ENCODE assay signal across 11 cellular contexts in genomic region chr20:46708172-46708860, GRCh38. TPM values are rescaled to one million over a fixed set of nuclear protein-coding genes. Genes with fewer than 3 reads are reported as not detected.
DNase-seq lines count a peak whose midpoint lies in the region; ATAC-seq and TF ChIP-seq lines count a peak whose summit lies in the region.
"Had no signal": no experiment of that assay in that cellular context is flagged by ENCODE, and none has a peak within 500 bp of the region (broad histone marks: within the 10 kb centered on the region; RNA-seq: fewer than 3 reads in every experiment).

No MANE protein-coding gene starts in this region.

- CTCF ChIA-PET in activated CD8-positive, alpha-beta T cell treated with anti-CD3 and anti-CD28 coated beads for 36 hours (lab: Charles Lee), result interaction anchor here (1.5 kb wide), 1 partner anchor 14 kb away, joined by 4 read pairs; no protein-coding TSS in a partner anchor
- CTCF ChIA-PET in activated CD8-positive, alpha-beta T cell treated with anti-CD3 and anti-CD28 coated beads, Interleukin-2, amount 10 ng/mL, durations not matched to agents 7 days and 5 days (lab: Charles Lee), result no interaction called here

- no peaks in the 10 kb centered on the region for H3K36me3 Mint-ChIP-seq in activated CD8-positive, alpha-beta T cell treated with anti-CD3 and anti-CD28 coated beads for 36 hours (ENCODE audit: low read depth)
- H3K36me3 Mint-ChIP-seq in activated CD8-positive, alpha-beta T cell treated with anti-CD3 and anti-CD28 coated beads, Interleukin-2, amount 10 ng/mL, durations not matched to agents 7 days and 5 days (ENCODE audit: low read depth), result no peaks in the 10 kb centered on the region
- H3K36me3 Mint-ChIP-seq in immature natural killer cell (no peaks in the 10 kb centered on the region), type B pancreatic cell (no peaks in the 10 kb centered on the region)

- no peak overlapping the region for H3K27ac Mint-ChIP-seq in activated CD8-positive, alpha-beta T cell treated with anti-CD3 and anti-CD28 coated beads for 36 hours
- H3K27ac Mint-ChIP-seq in activated CD8-positive, alpha-beta T cell treated with anti-CD3 and anti-CD28 coated beads, Interleukin-2, amount 10 ng/mL, durations not matched to agents 7 days and 5 days, result no peak overlapping the region
- H3K27ac Mint-ChIP-seq in immature natural killer cell (no peak overlapping the region), type B pancreatic cell (peak overlapping the region; percentile 96)

- POLR2A ChIA-PET in activated CD8-positive, alpha-beta T cell treated with anti-CD3 and anti-CD28 coated beads for 36 hours (lab: Charles Lee), result interaction anchor here (0.7 kb wide), 1 partner anchor 14 kb away, joined by 3 read pairs; no protein-coding TSS in a partner anchor
- POLR2A ChIA-PET in activated CD8-positive, alpha-beta T cell treated with anti-CD3 and anti-CD28 coated beads, Interleukin-2, amount 10 ng/mL, durations not matched to agents 7 days and 5 days (lab: Charles Lee), result no interaction called here

- intact Hi-C loops in activated CD8-positive, alpha-beta T cell treated with anti-CD3 and anti-CD28 coated beads for 36 hours (cut with micrococcal nuclease), result no loop called here

- H3K4me3 Mint-ChIP-seq in activated CD8-positive, alpha-beta T cell treated with anti-CD3 and anti-CD28 coated beads for 36 hours, result no peak overlapping the region
- no peak overlapping the region for H3K4me3 Mint-ChIP-seq in activated CD8-positive, alpha-beta T cell treated with anti-CD3 and anti-CD28 coated beads, Interleukin-2, amount 10 ng/mL, durations not matched to agents 7 days and 5 days
- H3K4me3 Mint-ChIP-seq in immature natural killer cell (peak overlapping the region; percentile 50 to 81 (median 73)), type B pancreatic cell (peak overlapping the region; percentile 91)

- DNase-seq in activated CD8-positive, alpha-beta T cell treated with anti-CD3 and anti-CD28 coated beads for 36 hours, result peak; percentile 28
- DNase-seq in activated CD8-positive, alpha-beta T cell treated with anti-CD3 and anti-CD28 coated beads, Interleukin-2, amount 10 ng/mL, durations not matched to agents 7 days and 5 days, result no peak
- DNase-seq in SW480 (ENCODE audit: low spot score), result peak; percentile 57
- DNase-seq in immature natural killer cell, result no peak
- DNase-seq in type B pancreatic cell (ENCODE audit: extremely low spot score, unreplicated experiment), result no peak
- DNase-seq: activated CD4-positive, CD25-positive, alpha-beta regulatory T cell treated with anti-CD3 and anti-CD28 coated beads, Interleukin-2, amount 50 U/mL, for 72 hours; NCI-H510A; testis had no signal

- peaks cover 45% of the 10 kb centered on the region for H3K27me3 Mint-ChIP-seq in activated CD8-positive, alpha-beta T cell treated with anti-CD3 and anti-CD28 coated beads for 36 hours
- H3K27me3 Mint-ChIP-seq in activated CD8-positive, alpha-beta T cell treated with anti-CD3 and anti-CD28 coated beads, Interleukin-2, amount 10 ng/mL, durations not matched to agents 7 days and 5 days (ENCODE audit: low read depth), result peaks cover 57% of the 10 kb centered on the region
- H3K27me3 Mint-ChIP-seq in immature natural killer cell (ENCODE audit: low read depth in 3 of 3) (peaks cover 4 to 9% (median 7%) of the 10 kb centered on the region in 3 donors), type B pancreatic cell (peaks cover 4% of the 10 kb centered on the region)

- peaks cover 11% of the 10 kb centered on the region for H3K4me1 Mint-ChIP-seq in activated CD8-positive, alpha-beta T cell treated with anti-CD3 and anti-CD28 coated beads for 36 hours (ENCODE audit: low read depth)
- H3K4me1 Mint-ChIP-seq in activated CD8-positive, alpha-beta T cell treated with anti-CD3 and anti-CD28 coated beads, Interleukin-2, amount 10 ng/mL, durations not matched to agents 7 days and 5 days (ENCODE audit: low read depth), result peaks cover 9% of the 10 kb centered on the region
- peaks cover 11 to 15% of the 10 kb centered on the region in 2 donors for H3K4me1 Mint-ChIP-seq in immature natural killer cell
- peaks cover 33% of the 10 kb centered on the region for H3K4me1 Mint-ChIP-seq in type B pancreatic cell (ENCODE audit: unreplicated experiment)

- TF ChIP-seq CTCF in activated CD8-positive, alpha-beta T cell treated with anti-CD3 and anti-CD28 coated beads for 36 hours (IDR thresholded peaks at IDR 0.05), result peak; percentile 15
- peak; percentile 51 for TF ChIP-seq CTCF in type B pancreatic cell (conservative IDR thresholded peaks at IDR 0.05)

- no peak for ATAC-seq in activated CD8-positive, alpha-beta T cell treated with anti-CD3 and anti-CD28 coated beads for 36 hours
- ATAC-seq in activated CD8-positive, alpha-beta T cell treated with anti-CD3 and anti-CD28 coated beads, Interleukin-2, amount 10 ng/mL, durations not matched to agents 7 days and 5 days, result no peak
- ATAC-seq in GM19023 (IDR thresholded peaks at IDR 0.05; ENCODE audit: unreplicated experiment), result no peak
- no peak for ATAC-seq in HG02642 (IDR thresholded peaks at IDR 0.05; ENCODE audit: poor library complexity, unreplicated experiment)
- no peak for ATAC-seq in GM21390 (IDR thresholded peaks at IDR 0.05; ENCODE audit: unreplicated experiment)

- H3K9me3 Mint-ChIP-seq in activated CD8-positive, alpha-beta T cell treated with anti-CD3 and anti-CD28 coated beads for 36 hours, result no peaks in the 10 kb centered on the region
- peaks cover 5% of the 10 kb centered on the region for H3K9me3 Mint-ChIP-seq in activated CD8-positive, alpha-beta T cell treated with anti-CD3 and anti-CD28 coated beads, Interleukin-2, amount 10 ng/mL, durations not matched to agents 7 days and 5 days (ENCODE audit: insufficient read depth)
- H3K9me3 Mint-ChIP-seq in immature natural killer cell (peaks cover 0 to 3% (median 0%) of the 10 kb centered on the region in 6 donors), type B pancreatic cell (no peaks in the 10 kb centered on the region)

RNA-seq across cellular contexts. Expression of gene SLC2A10, which starts 1.1 kb away (rescaled TPM):
- total RNA-seq in activated CD8-positive, alpha-beta T cell treated with anti-CD3 and anti-CD28 coated beads for 36 hours, result not detected
- total RNA-seq in activated CD8-positive, alpha-beta T cell treated with anti-CD3 and anti-CD28 coated beads, Interleukin-2, amount 10 ng/mL, durations not matched to agents 7 days and 5 days, result not detected
- polyA plus RNA-seq in immature natural killer cell, result 1 to 10 TPM in 2 of 3 donors, not detected in 1; 1.3 to 3.0 TPM
- 12.3 and 15.8 TPM in 2 replicates for total RNA-seq in type B pancreatic cell (ENCODE audit: low replicate concordance)

RNA-seq across cellular contexts. Expression of gene TP53RK, which starts 19.1 kb away (rescaled TPM):
- total RNA-seq in activated CD8-positive, alpha-beta T cell treated with anti-CD3 and anti-CD28 coated beads for 36 hours, result 10 to 100 TPM; 12.2 to 13.6 TPM
- 10 to 100 TPM; 15.8 to 15.9 TPM for total RNA-seq in activated CD8-positive, alpha-beta T cell treated with anti-CD3 and anti-CD28 coated beads, Interleukin-2, amount 10 ng/mL, durations not matched to agents 7 days and 5 days
- 10 to 100 TPM; 17.5 to 23.9 (median 18.4) TPM for polyA plus RNA-seq in immature natural killer cell
- 11.4 and 13.6 TPM in 2 replicates for total RNA-seq in type B pancreatic cell (ENCODE audit: low replicate concordance)

RNA-seq across cellular contexts. Expression of gene SLC13A3, which starts 57.1 kb away (rescaled TPM):
- total RNA-seq in activated CD8-positive, alpha-beta T cell treated with anti-CD3 and anti-CD28 coated beads for 36 hours, result not detected
- total RNA-seq in activated CD8-positive, alpha-beta T cell treated with anti-CD3 and anti-CD28 coated beads, Interleukin-2, amount 10 ng/mL, durations not matched to agents 7 days and 5 days, result not detected
- polyA plus RNA-seq in immature natural killer cell, result under 1 TPM in 1 of 3 donors, not detected in 2; 0.26 TPM
- total RNA-seq in type B pancreatic cell (ENCODE audit: low replicate concordance), result 3.2 and 7.9 TPM in 2 replicates

Comparison
In these comparisons a context has a peak if more than half of its experiments do, and no peak if none do; other contexts are left out.
1. DNase-seq: peak in activated CD8-positive, alpha-beta T cell treated with anti-CD3 and anti-CD28 coated beads for 36 hours (single experiment) and SW480 (single experiment); none in activated CD8-positive, alpha-beta T cell treated with anti-CD3 and anti-CD28 coated beads, Interleukin-2, amount 10 ng/mL, durations not matched to agents 7 days and 5 days (single experiment), immature natural killer cell (0 of 3) and type B pancreatic cell (single experiment).
2. H3K4me3 Mint-ChIP-seq: peak in immature natural killer cell (5 of 5) and type B pancreatic cell (single experiment); none in activated CD8-positive, alpha-beta T cell treated with anti-CD3 and anti-CD28 coated beads for 36 hours (single experiment) and activated CD8-positive, alpha-beta T cell treated with anti-CD3 and anti-CD28 coated beads, Interleukin-2, amount 10 ng/mL, durations not matched to agents 7 days and 5 days (single experiment).
3. RNA of gene SLC2A10, which starts 1.1 kb away (total RNA-seq): 12.3 to 15.8 TPM in type B pancreatic cell; not detected in activated CD8-positive, alpha-beta T cell treated with anti-CD3 and anti-CD28 coated beads for 36 hours and not detected in activated CD8-positive, alpha-beta T cell treated with anti-CD3 and anti-CD28 coated beads, Interleukin-2, amount 10 ng/mL, durations not matched to agents 7 days and 5 days; every median in the first group is over 10 times any median in the second.